In genomic region chr13:110309159-110309476, GRCh38 we compare ENCODE assay signal across 13 cellular contexts. TPM values are rescaled to one million over a fixed set of nuclear protein-coding genes. Genes with fewer than 3 reads are reported as not detected.
DNase-seq lines count a peak whose midpoint lies in the region; ATAC-seq and TF ChIP-seq lines count a peak whose summit lies in the region.
"Had no signal": no experiment of that assay in that cellular context is flagged by ENCODE, and none has a peak within 500 bp of the region (broad histone marks: within the 10 kb centered on the region; RNA-seq: fewer than 3 reads in every experiment).

No MANE protein-coding gene starts in this region.

- CTCF ChIA-PET in PC-3 (lab: Charles Lee): interaction anchor here (0.6 to 1.4 kb wide), 2 partner anchors 103 kb away, joined by 4 read pairs; no protein-coding TSS in a partner anchor

- H3K27me3 ChIP-seq in PC-3 (ENCODE audit: low read length): no peaks in the 10 kb centered on the region
- peaks cover 73% of the 10 kb centered on the region for H3K27me3 ChIP-seq in suprapubic skin

- ATAC-seq in PC-3 (no peak), GM19351 (IDR thresholded peaks at IDR 0.05; ENCODE audit: unreplicated experiment) (no peak)

- H2AFZ ChIP-seq in PC-3 (ENCODE audit: low read length): peak overlapping the region; percentile 69

- peak overlapping the region; percentile 91 for H3K9ac ChIP-seq in PC-3 (ENCODE audit: low read length)

- H3K36me3 ChIP-seq in PC-3 (ENCODE audit: low read depth, low read length) (no peaks in the 10 kb centered on the region), mesodermal cell (ENCODE audit: control insufficient read depth, insufficient read depth, low read length) (peaks cover 58% of the 10 kb centered on the region), suprapubic skin (no peaks in the 10 kb centered on the region)
- H3K36me3 ChIP-seq: HAP-1 had no signal

- H3K4me1 ChIP-seq in PC-3 (ENCODE audit: insufficient read depth, low read length) (peaks cover 49% of the 10 kb centered on the region), mesodermal cell (ENCODE audit: control insufficient read depth, insufficient read depth, low read length, poor library complexity, severe bottlenecking) (peaks cover 55% of the 10 kb centered on the region), suprapubic skin (peaks cover 40% of the 10 kb centered on the region)
- H3K4me1 ChIP-seq: HAP-1 had no signal

- no TSS peak for BruUV-seq in PC-3 (replicated peaks; lab: Mats Ljungman, UMichigan)

- H3K9me3 ChIP-seq in PC-3 (ENCODE audit: low read length) (no peaks in the 10 kb centered on the region), mesodermal cell (ENCODE audit: control insufficient read depth, low read length) (no peaks in the 10 kb centered on the region), suprapubic skin (no peaks in the 10 kb centered on the region)
- H3K9me3 ChIP-seq: HAP-1 had no signal

- peak overlapping the region; percentile 72 for H3K4me3 ChIP-seq in PC-3 (ENCODE audit: low read length)
- peak overlapping the region; percentile 61 for H3K4me3 ChIP-seq in epithelial cell of esophagus (ENCODE audit: low read length)
- H3K4me3 ChIP-seq in mesodermal cell (ENCODE audit: extremely low read depth, insufficient read depth, low read length, poor library complexity, severe bottlenecking): peak overlapping the region; percentile 92
- peak overlapping the region; percentile 72 for H3K4me3 ChIP-seq in suprapubic skin
- H3K4me3 ChIP-seq: HAP-1 had no signal

- TF ChIP-seq EP300 in suprapubic skin (IDR thresholded peaks at IDR 0.05): no peak

- POLR2A ChIA-PET in PC-3 (lab: Charles Lee; ENCODE audit: unreplicated experiment): interaction anchor here (0.6 to 1.1 kb wide), 2 partner anchors 14 to 45 kb away, joined by 7 to 9 read pairs; no protein-coding TSS in a partner anchor

- intact Hi-C loops in PC-3 (cut with micrococcal nuclease): loop anchor here (2.0 to 5.0 kb wide), 2 partner anchors 38 to 103 kb away; no protein-coding TSS in a partner anchor

- H3K9me2 ChIP-seq in PC-3 (replicated peaks; ENCODE audit: low read length): no peaks in the 10 kb centered on the region

- H4K20me1 ChIP-seq in PC-3 (ENCODE audit: low read length): no peaks in the 10 kb centered on the region

- no peaks in the 10 kb centered on the region for H3F3A ChIP-seq in PC-3 (ENCODE audit: low read length, unreplicated experiment)

- DNase-seq in PC-3: no peak
- DNase-seq in epithelial cell of esophagus (ENCODE audit: low read depth): no peak
- DNase-seq in suprapubic skin (ENCODE audit: low spot score in 2 of 2): peak in 1 of 2 donors; percentile 34
- no peak for DNase-seq in NCI-H2029 treated with DMSO at 0.1 percent for 48 hours (lab: John Stamatoyannopoulos, UW)
- DNase-seq in activated CD4-positive, CD25-positive, alpha-beta regulatory T cell (lab: John Stamatoyannopoulos, UW): no peak
- no peak for DNase-seq in HK-2 (ENCODE audit: unreplicated experiment)
- DNase-seq: amniotic stem cell, Calu3, NCI-H187, SHP77 treated with DMSO at 0.1 percent for 48 hours had no signal

- H3K27ac ChIP-seq in PC-3 (ENCODE audit: low read length) (peak overlapping the region; percentile 49), mesodermal cell (ENCODE audit: low read depth, low read length, severe bottlenecking) (no peak overlapping the region), suprapubic skin (no peak overlapping the region)

- H3K79me2 ChIP-seq in PC-3 (ENCODE audit: low read length): peaks cover 85% of the 10 kb centered on the region

- TF ChIP-seq CTCF in PC-3 (conservative IDR thresholded peaks at IDR 0.05; ENCODE audit: low read depth, low read length) (no peak), epithelial cell of esophagus (IDR thresholded peaks at IDR 0.05; ENCODE audit: insufficient read depth, low read depth, low read length, missing control alignments) (no peak), suprapubic skin (IDR thresholded peaks at IDR 0.05) (no peak)

- peak overlapping the region; percentile 80 for H3K4me2 ChIP-seq in PC-3 (ENCODE audit: low read length)

- 69 to 87% methylated on average over 7 of the region's 7 CpGs for WGBS in mesodermal cell (ENCODE audit: insufficient coverage in 2 of 2), 2 experiments
- WGBS in suprapubic skin: 41% methylated on average over 7 of the region's 7 CpGs

- TF ChIP-seq POLR2A in suprapubic skin (IDR thresholded peaks at IDR 0.05): no peak

RNA-seq across cellular contexts. Expression of gene COL4A2, which starts 2.0 kb away (rescaled TPM):
- total RNA-seq in PC-3 (2014; rRNA removed) (74.5 and 127 TPM in 2 replicates), suprapubic skin (10 to 100 TPM; 43.0 to 72.7 (median 53.5) TPM)
- polyA plus RNA-seq in mesodermal cell (2013, experiment 1 of 2): 583 TPM
- polyA plus RNA-seq in mesodermal cell (2013, experiment 2 of 2): 545 TPM

RNA-seq across cellular contexts. Expression of gene COL4A1, which starts 2.2 kb away (rescaled TPM):
- 35.7 and 48.7 TPM in 2 replicates for total RNA-seq in PC-3 (2014; rRNA removed)
- 570 TPM for polyA plus RNA-seq in mesodermal cell (2013, experiment 1 of 2)
- polyA plus RNA-seq in mesodermal cell (2013, experiment 2 of 2): 588 TPM
- 10 to 100 TPM; 36.7 to 60.8 (median 43.6) TPM for total RNA-seq in suprapubic skin
